Comparison of ENCODE assay signal across 12 cellular contexts in genomic region chr6:111430605-111431378, GRCh38.
"Had no signal": no experiment of that assay in that cellular context is flagged by ENCODE, and none has a peak within 500 bp of the region (broad histone marks: within the 10 kb centered on the region; RNA-seq: fewer than 3 reads in every experiment).

No MANE protein-coding gene starts in this region.

- H3K4me3 ChIP-seq: esophagus squamous epithelium, lower lobe of right lung, psoas muscle had no signal

- H3K27ac Mint-ChIP-seq: activated CD4-positive, alpha-beta memory T cell treated with anti-CD3 and anti-CD28 coated beads, Interleukin-2, amount 10 ng/mL, durations not matched to agents 7 days and 5 days; natural killer cell had no signal

- DNase-seq: activated CD4-positive, alpha-beta memory T cell treated with anti-CD3 and anti-CD28 coated beads, Interleukin-2, amount 10 ng/mL, durations not matched to agents 7 days and 5 days; activated CD4-positive, alpha-beta T cell treated with anti-CD3 and anti-CD28 coated beads for 1 hour; activated naive CD4-positive, alpha-beta T cell; esophagus squamous epithelium; foreskin keratinocyte; left cardiac atrium; lower lobe of right lung; natural killer cell; occipital lobe; psoas muscle; stimulated activated CD4-positive, alpha-beta T cell treated with anti-CD3 and anti-CD28 coated beads, Interleukin-2, amount 100 ng/mL, for 48 hours; stimulated activated naive CD8-positive, alpha-beta T cell treated with anti-CD3 and anti-CD28 coated beads, Interleukin-15, Interleukin-2, amounts not matched to agents 100 U/mL and 50 U/mL, for 24 hours had no signal

- H3K27ac ChIP-seq: esophagus squamous epithelium, foreskin keratinocyte, lower lobe of right lung, psoas muscle had no signal

- H3K27me3 Mint-ChIP-seq: activated CD4-positive, alpha-beta memory T cell treated with anti-CD3 and anti-CD28 coated beads, Interleukin-2, amount 10 ng/mL, durations not matched to agents 7 days and 5 days had no signal

- H3K27me3 ChIP-seq: esophagus squamous epithelium, foreskin keratinocyte had no signal

- H3K4me3 Mint-ChIP-seq: activated CD4-positive, alpha-beta memory T cell treated with anti-CD3 and anti-CD28 coated beads, Interleukin-2, amount 10 ng/mL, durations not matched to agents 7 days and 5 days; natural killer cell had no signal
